ENCODE assay signal across 18 cellular contexts in the genomic region with DNA sequence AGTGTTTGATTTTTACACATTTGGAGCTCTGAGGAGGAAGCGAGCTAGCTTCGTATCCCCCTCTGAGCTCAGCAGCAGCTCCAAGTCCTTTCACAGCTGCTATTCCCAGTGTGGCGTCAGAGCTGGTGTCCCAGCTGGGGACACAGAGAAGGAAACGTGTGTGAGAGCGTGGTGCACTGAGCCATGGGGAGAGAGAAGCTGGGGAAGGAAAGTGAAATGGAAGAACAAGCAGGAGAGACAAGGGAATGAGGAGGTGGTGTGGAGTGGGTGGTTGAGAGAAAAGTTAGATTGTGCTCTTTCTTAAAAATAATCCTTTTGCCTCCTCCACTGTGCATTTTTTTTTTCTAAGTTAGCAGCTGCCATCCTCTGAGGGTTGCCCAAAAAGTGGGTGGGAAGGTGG.
DNase-seq lines count a peak whose midpoint lies in the region; ATAC-seq and TF ChIP-seq lines count a peak whose summit lies in the region.
"Had no signal": no experiment of that assay in that cellular context is flagged by ENCODE, and none has a peak within 500 bp of the region (broad histone marks: within the 10 kb centered on the region; RNA-seq: fewer than 3 reads in every experiment).

No MANE protein-coding gene starts in this region.

- 60% methylated on average over 1 of the region's 5 CpGs; no CpG with 5 or more reads in 1 of the 2 experiments for WGBS in IMR-90 (ENCODE audit: extremely low coverage in 2 of 2, insufficient read length in 1 of 2), 2 experiments
- WGBS in endodermal cell (ENCODE audit: insufficient coverage in 1 of 2, insufficient read length in 1 of 2), 2 experiments: 83 to 86% methylated on average over 4 to 5 of the region's 5 CpGs
- 93% methylated on average over 5 of the region's 5 CpGs for WGBS in mesenchymal stem cell

- no peak overlapping the region for H3K4me3 ChIP-seq in IMR-90 (ENCODE audit: insufficient read depth, low read depth, low read length)
- no peak overlapping the region for H3K4me3 ChIP-seq in endodermal cell (ENCODE audit: low read length)
- H3K4me3 ChIP-seq in mesenchymal stem cell (ENCODE audit: insufficient read depth in 1 of 2, low read depth in 1 of 2, low read length in 2 of 2): no peak overlapping the region
- no peak overlapping the region for H3K4me3 ChIP-seq in PC-3 (ENCODE audit: low read length)
- H3K4me3 ChIP-seq: ascending aorta had no signal

- H3K9ac ChIP-seq in IMR-90 (ENCODE audit: low read depth, low read length) (no peak overlapping the region), endodermal cell (ENCODE audit: extremely low read depth, low read length, poor library complexity, severe bottlenecking) (no peak overlapping the region), mesenchymal stem cell (ENCODE audit: low read length) (no peak overlapping the region), PC-3 (ENCODE audit: low read length) (no peak overlapping the region)

- CTCF ChIA-PET in IMR-90 (lab: Yijun Ruan, JAX): interaction anchor here (0.6 kb wide), 1 partner anchor 250 kb away, joined by 3 read pairs; no protein-coding TSS in a partner anchor
- CTCF ChIA-PET in PC-3 (lab: Charles Lee): no interaction called here

- no peaks in the 10 kb centered on the region for H3K36me3 Mint-ChIP-seq in endodermal cell (ENCODE audit: low read depth)
- H3K36me3 Mint-ChIP-seq: IgD-negative memory B cell had no signal

- H3K79me2 ChIP-seq in PC-3 (ENCODE audit: low read length): no peaks in the 10 kb centered on the region

- H2AFZ ChIP-seq in IMR-90 (replicated peaks; ENCODE audit: low read length, poor library complexity) (no peak overlapping the region), mesenchymal stem cell (ENCODE audit: low read depth, low read length) (no peak overlapping the region), PC-3 (ENCODE audit: low read length) (no peak overlapping the region)

- H2BK20ac ChIP-seq in IMR-90 (ENCODE audit: low read depth, low read length): 0 out of 2 replicates have a peak overlapping the region, but pooled peaks have one; percentile 14

- no TSS peak for BruUV-seq in IMR-90 (replicated peaks; lab: Mats Ljungman, UMichigan)
- no TSS peak for BruUV-seq in PC-3 (replicated peaks; lab: Mats Ljungman, UMichigan)

- H2BK15ac ChIP-seq in IMR-90 (ENCODE audit: low read depth, low read length) (peak overlapping the region; percentile 49; the same call in 1 of the 3 replicates), mesenchymal stem cell (ENCODE audit: low read depth, poor library complexity, severe bottlenecking) (no peak overlapping the region)

- H3K18ac ChIP-seq in IMR-90 (ENCODE audit: low read depth, low read length) (peak overlapping the region; percentile 22; the same call in 1 of the 2 replicates), mesenchymal stem cell (ENCODE audit: low read depth in 1 of 2, low read length in 2 of 2) (no peak overlapping the region)

- peaks cover 22% of the 10 kb centered on the region for H3K36me3 ChIP-seq in IMR-90 (ENCODE audit: control insufficient read depth, insufficient read depth, low read length)
- H3K36me3 ChIP-seq in endodermal cell (ENCODE audit: control insufficient read depth, insufficient read depth, low read length): no peaks in the 10 kb centered on the region
- H3K36me3 ChIP-seq in mesenchymal stem cell (ENCODE audit: control insufficient read depth in 1 of 2, insufficient read depth in 2 of 2, low read depth in 1 of 2, low read length in 2 of 2): no peaks in the 10 kb centered on the region
- no peaks in the 10 kb centered on the region for H3K36me3 ChIP-seq in PC-3 (ENCODE audit: low read depth, low read length)
- H3K36me3 ChIP-seq: ascending aorta had no signal

- ATAC-seq in IMR-90 (ENCODE audit: low read depth) (no peak), sciatic nerve (peak; percentile 78), PC-3 (no peak), GM19467 (IDR thresholded peaks at IDR 0.05; ENCODE audit: unreplicated experiment) (no peak)

- H3K14ac ChIP-seq in IMR-90 (replicated peaks; ENCODE audit: low read depth, low read length) (peak overlapping the region; percentile 61), mesenchymal stem cell (ENCODE audit: low read length in 2 of 2) (no peak overlapping the region)

- intact Hi-C loops in IMR-90 (cut with micrococcal nuclease): no loop called here
- intact Hi-C loops in sciatic nerve (cut with DNase I): no loop called here
- intact Hi-C loops in PC-3 (cut with micrococcal nuclease): no loop called here

- POLR2A ChIA-PET in IMR-90 (lab: Charles Lee; ENCODE audit: unreplicated experiment): interaction anchor here (0.6 to 1.2 kb wide), 2 partner anchors 7 to 434 kb away, joined by 3 to 9 read pairs; no protein-coding TSS in a partner anchor
- POLR2A ChIA-PET in PC-3 (lab: Charles Lee; ENCODE audit: unreplicated experiment): no interaction called here

- H2AK5ac ChIP-seq in IMR-90 (ENCODE audit: low read depth, low read length) (peak overlapping the region; percentile 76; the same call in 1 of the 2 replicates), mesenchymal stem cell (ENCODE audit: low read length, severe bottlenecking) (no peak overlapping the region)

- H3K9me3 ChIP-seq in IMR-90 (ENCODE audit: control insufficient read depth, insufficient read depth, low read length) (no peaks in the 10 kb centered on the region), endodermal cell (ENCODE audit: control insufficient read depth, low read length) (no peaks in the 10 kb centered on the region), mesenchymal stem cell (ENCODE audit: control insufficient read depth, low read length) (no peaks in the 10 kb centered on the region), PC-3 (ENCODE audit: low read length) (no peaks in the 10 kb centered on the region)
- H3K9me3 ChIP-seq: ascending aorta had no signal

- H3K4me2 ChIP-seq in IMR-90 (ENCODE audit: low read depth, low read length) (no peak overlapping the region), mesenchymal stem cell (ENCODE audit: low read length, poor library complexity, severe bottlenecking) (no peak overlapping the region), PC-3 (ENCODE audit: low read length) (no peak overlapping the region)

- H3K9me1 ChIP-seq in IMR-90 (ENCODE audit: insufficient read depth, low read length): peaks cover 23% of the 10 kb centered on the region

- H3K4me3 Mint-ChIP-seq in endodermal cell: no peak overlapping the region
- H3K4me3 Mint-ChIP-seq: activated CD4-positive, alpha-beta memory T cell treated with anti-CD3 and anti-CD28 coated beads, Interleukin-2, amount 10 ng/mL, durations not matched to agents 7 days and 5 days; activated naive CD4-positive, alpha-beta T cell treated with anti-CD3 and anti-CD28 coated beads for 36 hours; activated T-cell treated with anti-CD3 and anti-CD28 coated beads, Interleukin-2, amount 50 U/mL, for 24 hours; CD8-positive, alpha-beta memory T cell had no signal

- H3K27me3 ChIP-seq in IMR-90 (ENCODE audit: control insufficient read depth, insufficient read depth, low read length): no peaks in the 10 kb centered on the region
- H3K27me3 ChIP-seq in endodermal cell (ENCODE audit: control insufficient read depth, insufficient read depth, low read length, poor library complexity, severe bottlenecking): no peaks in the 10 kb centered on the region
- no peaks in the 10 kb centered on the region for H3K27me3 ChIP-seq in mesenchymal stem cell (ENCODE audit: control insufficient read depth in 1 of 2, insufficient read depth in 1 of 2, low read length in 2 of 2)
- H3K27me3 ChIP-seq in PC-3 (ENCODE audit: low read length): no peaks in the 10 kb centered on the region
- H3K27me3 ChIP-seq: ascending aorta had no signal

- no peak for TF ChIP-seq CTCF in IMR-90 (conservative IDR thresholded peaks at IDR 0.05; ENCODE audit: low read depth, low read length)
- no peak for TF ChIP-seq CTCF in endodermal cell (conservative IDR thresholded peaks at IDR 0.05)
- TF ChIP-seq CTCF in PC-3 (conservative IDR thresholded peaks at IDR 0.05; ENCODE audit: low read depth, low read length): no peak
- TF ChIP-seq CTCF in GM13976 (IDR thresholded peaks at IDR 0.05; ENCODE audit: borderline replicate concordance, control extremely low read depth, extremely low read depth, insufficient read depth, missing control alignments): no peak

- no peak for TF ChIP-seq RAD21 in IMR-90 (IDR thresholded peaks at IDR 0.05; ENCODE audit: low read length)

- H2AK9ac ChIP-seq in IMR-90 (replicated peaks; ENCODE audit: low read depth, low read length, poor library complexity): no peak overlapping the region

- peak overlapping the region; percentile 22 for H3K27ac Mint-ChIP-seq in endodermal cell
- H3K27ac Mint-ChIP-seq: activated CD4-positive, alpha-beta memory T cell treated with anti-CD3 and anti-CD28 coated beads, Interleukin-2, amount 10 ng/mL, durations not matched to agents 7 days and 5 days; activated naive CD4-positive, alpha-beta T cell treated with anti-CD3 and anti-CD28 coated beads for 36 hours; activated T-cell treated with anti-CD3 and anti-CD28 coated beads, Interleukin-2, amount 50 U/mL, for 24 hours had no signal

- H2BK5ac ChIP-seq in IMR-90 (ENCODE audit: low read depth, low read length, poor library complexity, severe bottlenecking) (no peak overlapping the region), mesenchymal stem cell (ENCODE audit: low read depth, low read length, poor library complexity, severe bottlenecking) (no peak overlapping the region)

- peak overlapping the region; percentile 61; the same call in 1 of the 2 replicates for H3K4ac ChIP-seq in IMR-90 (ENCODE audit: low read depth, low read length)
- no peak overlapping the region for H3K4ac ChIP-seq in mesenchymal stem cell (ENCODE audit: low read depth in 1 of 2, low read length in 2 of 2)

- peak overlapping the region in 1 of 2 experiments; percentile 75 for H2BK12ac ChIP-seq in mesenchymal stem cell (ENCODE audit: low read length in 2 of 2)

- dilution Hi-C loops in IMR-90 (cut with HindIII; ENCODE audit: low sequenced_read_pairs, unreplicated experiment): no loop called here

- H4K91ac ChIP-seq in IMR-90 (ENCODE audit: insufficient read depth, low read depth, low read length): peak overlapping the region; percentile 43
- peak overlapping the region; percentile 52 for H4K91ac ChIP-seq in mesenchymal stem cell (ENCODE audit: low read length)

- H3K27me3 Mint-ChIP-seq in endodermal cell (ENCODE audit: insufficient read depth): no peaks in the 10 kb centered on the region
- H3K27me3 Mint-ChIP-seq: activated CD4-positive, alpha-beta memory T cell treated with anti-CD3 and anti-CD28 coated beads, Interleukin-2, amount 10 ng/mL, durations not matched to agents 7 days and 5 days; activated T-cell treated with anti-CD3 and anti-CD28 coated beads, Interleukin-2, amount 50 U/mL, for 24 hours; CD8-positive, alpha-beta memory T cell had no signal

- H3K56ac ChIP-seq in IMR-90 (ENCODE audit: extremely low read depth, insufficient read depth, low read length): no peak overlapping the region

- H2BK120ac ChIP-seq in IMR-90 (ENCODE audit: low read depth, low read length): peak overlapping the region; percentile 40; the same call in 1 of the 2 replicates
- no peak overlapping the region for H2BK120ac ChIP-seq in mesenchymal stem cell (ENCODE audit: low read depth, low read length)

- H3K9me3 Mint-ChIP-seq in endodermal cell: no peaks in the 10 kb centered on the region
- H3K9me3 Mint-ChIP-seq: activated CD4-positive, alpha-beta memory T cell treated with anti-CD3 and anti-CD28 coated beads, Interleukin-2, amount 10 ng/mL, durations not matched to agents 7 days and 5 days; activated naive CD4-positive, alpha-beta T cell treated with anti-CD3 and anti-CD28 coated beads for 36 hours; activated T-cell treated with anti-CD3 and anti-CD28 coated beads, Interleukin-2, amount 50 U/mL, for 24 hours; CD8-positive, alpha-beta memory T cell; IgD-negative memory B cell had no signal

- no peak for DNase-seq in IMR-90
- DNase-seq in endodermal cell: no peak
- no peak for DNase-seq in mesenchymal stem cell
- DNase-seq in sciatic nerve (ENCODE audit: low spot score): peak; percentile 60
- DNase-seq in PC-3: no peak
- no peak for DNase-seq in GM13976 (ENCODE audit: low spot score)
- no peak for DNase-seq in SW480 (ENCODE audit: low spot score)
- DNase-seq: activated CD4-positive, alpha-beta memory T cell treated with anti-CD3 and anti-CD28 coated beads, Interleukin-2, amount 10 ng/mL, durations not matched to agents 7 days and 5 days; activated CD4-positive, CD25-positive, alpha-beta regulatory T cell; activated naive CD4-positive, alpha-beta T cell treated with anti-CD3 and anti-CD28 coated beads for 36 hours; activated T-cell treated with anti-CD3 and anti-CD28 coated beads, Interleukin-2, amount 50 U/mL, for 24 hours; CD8-positive, alpha-beta memory T cell; kidney glomerular epithelial cell; NCI-H345; stimulated activated CD4-positive, alpha-beta T cell treated with anti-CD3 and anti-CD28 coated beads, Interleukin-4, amount 100 ng/mL, for 4 hours had no signal

- H4K20me1 ChIP-seq in IMR-90 (ENCODE audit: insufficient read depth, low read length): no peaks in the 10 kb centered on the region; the same call in 1 of the 2 replicates
- H4K20me1 ChIP-seq in PC-3 (ENCODE audit: low read length): no peaks in the 10 kb centered on the region

- no peaks in the 10 kb centered on the region for H3K9me2 ChIP-seq in PC-3 (replicated peaks; ENCODE audit: low read length)

- H3K27ac ChIP-seq in IMR-90 (ENCODE audit: insufficient read depth, low read length): no peak overlapping the region
- H3K27ac ChIP-seq in endodermal cell (ENCODE audit: low read depth, low read length): no peak overlapping the region
- no peak overlapping the region for H3K27ac ChIP-seq in mesenchymal stem cell (ENCODE audit: low read length, poor library complexity, severe bottlenecking)
- no peak overlapping the region for H3K27ac ChIP-seq in PC-3 (ENCODE audit: low read length)
- H3K27ac ChIP-seq: ascending aorta had no signal

- H3K4me1 ChIP-seq in IMR-90 (ENCODE audit: control insufficient read depth, insufficient read depth, low read length) (peaks cover 28% of the 10 kb centered on the region), endodermal cell (ENCODE audit: control insufficient read depth, insufficient read depth, low read length) (no peaks in the 10 kb centered on the region), mesenchymal stem cell (ENCODE audit: control insufficient read depth, insufficient read depth, low read depth, low read length) (no peaks in the 10 kb centered on the region), PC-3 (ENCODE audit: insufficient read depth, low read length) (no peaks in the 10 kb centered on the region)

- in situ Hi-C loops in IMR-90 (cut with MboI; ENCODE audit: low sequenced_read_pairs): no loop called here
- in situ Hi-C loops in GM13976 (cut with MboI; ENCODE audit: low sequenced_read_pairs, unreplicated experiment): loop anchor here (25.0 kb wide), 1 partner anchor 453 kb away; no protein-coding TSS in a partner anchor

- peak overlapping the region in 1 of 2 experiments; percentile 24; a peak in 2 of 4 replicates for H4K8ac ChIP-seq in IMR-90 (ENCODE audit: low read depth in 2 of 2, low read length in 2 of 2)
- H4K8ac ChIP-seq in mesenchymal stem cell (ENCODE audit: low read length): no peak overlapping the region

- H3K79me1 ChIP-seq in IMR-90 (ENCODE audit: low read depth in 1 of 2, low read length in 2 of 2) (peaks cover 50 to 62% of the 10 kb centered on the region in 2 experiments), mesenchymal stem cell (replicated peaks; ENCODE audit: low read length, poor library complexity, severe bottlenecking) (peaks cover 9% of the 10 kb centered on the region)

- no peaks in the 10 kb centered on the region for H3F3A ChIP-seq in PC-3 (ENCODE audit: low read length, unreplicated experiment)

- peaks cover 7% of the 10 kb centered on the region for H3K4me1 Mint-ChIP-seq in endodermal cell

- no peak for TF ChIP-seq POLR2A in IMR-90 (IDR thresholded peaks at IDR 0.05; ENCODE audit: low read depth, low read length)

- peak overlapping the region; percentile 49 for H4K5ac ChIP-seq in IMR-90 (ENCODE audit: low read depth, low read length)

- H3K23ac ChIP-seq in IMR-90 (ENCODE audit: low read depth, low read length) (0 out of 2 replicates have a peak overlapping the region, but pooled peaks have one; percentile 74), mesenchymal stem cell (ENCODE audit: low read length in 2 of 2) (no peak overlapping the region)
